Comparison of ENCODE assay signal across 9 cellular contexts in genomic region chr4:123415977-123416376, GRCh38. TPM values are rescaled to one million over a fixed set of nuclear protein-coding genes. Genes with fewer than 3 reads are reported as not detected.
DNase-seq lines count a peak whose midpoint lies in the region; ATAC-seq lines count a peak whose summit lies in the region.
"Had no signal": no experiment of that assay in that cellular context is flagged by ENCODE, and none has a peak within 500 bp of the region (broad histone marks: within the 10 kb centered on the region; RNA-seq: fewer than 3 reads in every experiment).

No MANE protein-coding gene starts in this region.

- H3K27ac ChIP-seq in trophoblast cell (ENCODE audit: low read depth, low read length) (no peak overlapping the region), SJCRH30 (no peak overlapping the region)

- no peak overlapping the region for H3K4me3 ChIP-seq in trophoblast cell (ENCODE audit: low read depth, low read length)
- H3K4me3 ChIP-seq in SJCRH30, result no peak overlapping the region

- H3K4me1 Mint-ChIP-seq in activated naive CD8-positive, alpha-beta T cell treated with anti-CD3 and anti-CD28 coated beads for 36 hours, result peaks cover 73% of the 10 kb centered on the region

- no peak overlapping the region for H3K23ac ChIP-seq in trophoblast cell (ENCODE audit: low read length)

- ATAC-seq in GM18861 (IDR thresholded peaks at IDR 0.05; ENCODE audit: unreplicated experiment), result peak; percentile 29

- H3K18ac ChIP-seq in trophoblast cell (ENCODE audit: low read length), result no peak overlapping the region

- no peak overlapping the region for H3K14ac ChIP-seq in trophoblast cell (ENCODE audit: low read length)

- H2AK5ac ChIP-seq in trophoblast cell (ENCODE audit: low read length), result no peak overlapping the region

- no peak overlapping the region for H2BK120ac ChIP-seq in trophoblast cell (ENCODE audit: insufficient read depth, low read length, poor library complexity)

- peaks cover 0 to 2% of the 10 kb centered on the region in 2 experiments for H3K4me1 ChIP-seq in trophoblast cell (ENCODE audit: control insufficient read depth in 1 of 2, insufficient read depth in 2 of 2, low read length in 2 of 2)
- H3K4me1 ChIP-seq in SJCRH30, result peaks cover 37% of the 10 kb centered on the region

- H3K79me1 ChIP-seq in trophoblast cell (ENCODE audit: low read length), result peaks cover 2% of the 10 kb centered on the region

- H3K27me3 Mint-ChIP-seq in activated naive CD8-positive, alpha-beta T cell treated with anti-CD3 and anti-CD28 coated beads for 36 hours, result no peaks in the 10 kb centered on the region

- H3K9me3 Mint-ChIP-seq in activated naive CD8-positive, alpha-beta T cell treated with anti-CD3 and anti-CD28 coated beads for 36 hours, result peaks cover 4% of the 10 kb centered on the region

- peak overlapping the region; percentile 87 for H3K27ac Mint-ChIP-seq in activated naive CD8-positive, alpha-beta T cell treated with anti-CD3 and anti-CD28 coated beads for 36 hours

- no CpG with 5 or more reads among the region's 6 CpGs for whole genome bisulfite sequencing in trophoblast cell (ENCODE audit: extremely low coverage, insufficient coverage, insufficient read length)

- H3K4me3 Mint-ChIP-seq in activated naive CD8-positive, alpha-beta T cell treated with anti-CD3 and anti-CD28 coated beads for 36 hours, result peak overlapping the region; percentile 6

- no peak overlapping the region for H2AFZ ChIP-seq in trophoblast cell (ENCODE audit: insufficient read depth, low read length, poor library complexity)

- no peaks in the 10 kb centered on the region for H3K36me3 ChIP-seq in trophoblast cell (ENCODE audit: control insufficient read depth in 1 of 2, insufficient read depth in 2 of 2, low read length in 2 of 2)
- no peaks in the 10 kb centered on the region for H3K36me3 ChIP-seq in SJCRH30

- no peak overlapping the region for H4K12ac ChIP-seq in trophoblast cell (ENCODE audit: low read depth, low read length)

- H4K91ac ChIP-seq in trophoblast cell (ENCODE audit: low read depth, low read length), result no peak overlapping the region

- H3K9me3 ChIP-seq in trophoblast cell (ENCODE audit: insufficient read depth, low read depth, low read length), result no peaks in the 10 kb centered on the region
- H3K9me3 ChIP-seq in SJCRH30 (replicated peaks), result no peaks in the 10 kb centered on the region

- no peak overlapping the region for H3K4me2 ChIP-seq in trophoblast cell (ENCODE audit: low read length)

- H3K27me3 ChIP-seq in trophoblast cell (ENCODE audit: insufficient read depth, low read length) (no peaks in the 10 kb centered on the region), SJCRH30 (no peaks in the 10 kb centered on the region)

- no peak overlapping the region for H4K8ac ChIP-seq in trophoblast cell (ENCODE audit: low read depth, low read length)

- H2BK5ac ChIP-seq in trophoblast cell (ENCODE audit: low read depth, low read length, poor library complexity), result no peak overlapping the region

- H3K36me3 Mint-ChIP-seq in activated naive CD8-positive, alpha-beta T cell treated with anti-CD3 and anti-CD28 coated beads for 36 hours, result peaks cover 6% of the 10 kb centered on the region

- DNase-seq in NOMO-1 treated with DMSO at 0.1 percent for 48 hours (lab: John Stamatoyannopoulos, UW; ENCODE audit: unreplicated experiment), result peak; percentile 95
- peak; percentile 76 for DNase-seq in activated naive CD8-positive, alpha-beta T cell treated with anti-CD3 and anti-CD28 coated beads for 36 hours
- DNase-seq in trophoblast cell, result peak; percentile 8 to 80
- no peak for DNase-seq in NCI-H82 (lab: John Stamatoyannopoulos, UW)
- no peak for DNase-seq in SJCRH30
- no peak for DNase-seq in NCI-H1417 (lab: John Stamatoyannopoulos, UW)
- DNase-seq in RPMI8226, result no peak
- DNase-seq: mesendoderm had no signal

- H2BK12ac ChIP-seq in trophoblast cell (ENCODE audit: low read length), result no peak overlapping the region

- H3K4ac ChIP-seq in trophoblast cell (ENCODE audit: low read depth, low read length), result no peak overlapping the region

- no peak overlapping the region for H3K9ac ChIP-seq in trophoblast cell (ENCODE audit: low read length)

- H3K79me2 ChIP-seq in trophoblast cell (ENCODE audit: control insufficient read depth, insufficient read depth, low read length, poor library complexity), result no peaks in the 10 kb centered on the region

RNA-seq across cellular contexts. Expression of gene SPRY1, which starts 19.4 kb away (rescaled TPM):
- 10 to 100 TPM; 91.1 to 93.0 TPM for total RNA-seq in activated naive CD8-positive, alpha-beta T cell treated with anti-CD3 and anti-CD28 coated beads for 36 hours
- 3.3 and 3.5 TPM in 2 replicates for polyA plus RNA-seq in trophoblast cell (2013)
- 38.5 and 42.6 TPM in 2 replicates for total RNA-seq in SJCRH30 (2014; rRNA removed; shearing (Covaris generic))

Comparison
In these comparisons a context has a peak if more than half of its experiments do, and no peak if none do; other contexts are left out.
1. DNase-seq: peak in NOMO-1 treated with DMSO at 0.1 percent for 48 hours (single experiment), activated naive CD8-positive, alpha-beta T cell treated with anti-CD3 and anti-CD28 coated beads for 36 hours (single experiment) and trophoblast cell (2 of 2); none in NCI-H82 (single experiment), SJCRH30 (0 of 2), NCI-H1417 (0 of 3) and RPMI8226 (single experiment).